15 cellular contexts compared by ENCODE assay signal in the genomic region with DNA sequence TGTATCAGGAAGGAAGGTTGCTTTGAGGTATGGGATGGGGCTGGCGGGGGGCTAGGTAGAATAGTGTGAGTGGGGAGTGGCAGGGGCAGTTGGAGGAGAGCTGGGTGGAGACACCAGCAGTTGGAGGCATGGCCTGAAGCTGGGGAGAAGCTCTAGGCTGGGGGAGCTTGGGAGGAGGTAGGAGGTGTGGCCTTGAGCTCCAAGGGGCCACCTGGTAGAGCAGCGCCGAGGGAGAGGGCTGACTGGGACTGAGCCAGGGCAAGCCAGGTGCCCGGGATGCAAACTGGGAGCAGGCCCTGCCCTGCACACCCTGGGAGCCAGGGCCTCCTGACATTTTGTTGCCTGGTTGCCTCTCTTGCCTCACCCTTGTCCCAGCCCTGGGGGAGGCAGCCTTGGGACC. TPM values are rescaled to one million over a fixed set of nuclear protein-coding genes. Genes with fewer than 3 reads are reported as not detected.
DNase-seq lines count a peak whose midpoint lies in the region; ATAC-seq, FAIRE-seq and TF ChIP-seq lines count a peak whose summit lies in the region.
"Had no signal": no experiment of that assay in that cellular context is flagged by ENCODE, and none has a peak within 500 bp of the region (broad histone marks: within the 10 kb centered on the region; RNA-seq: fewer than 3 reads in every experiment).

No MANE protein-coding gene starts in this region.

- H3K9me3 ChIP-seq in HepG2 (ENCODE audit: low read length): peaks cover 13% of the 10 kb centered on the region
- no peaks in the 10 kb centered on the region for H3K9me3 ChIP-seq in right lobe of liver
- peaks cover 0 to 21% (median 17%) of the 10 kb centered on the region in 12 donors for H3K9me3 ChIP-seq in heart left ventricle
- H3K9me3 ChIP-seq in neuronal stem cell (replicated peaks in 1 of 2; ENCODE audit: control insufficient read depth in 2 of 2, insufficient read depth in 1 of 2, low read depth in 1 of 2, low read length in 2 of 2): peaks cover 11% of the 10 kb centered on the region in 2 donors

- H2BK12ac ChIP-seq in neuronal stem cell (ENCODE audit: low read length): no peak overlapping the region

- intact Hi-C loops in HepG2 (cut with micrococcal nuclease; ENCODE audit: unreplicated experiment): no loop called here
- intact Hi-C loops in right lobe of liver (cut with DNase I): no loop called here
- intact Hi-C loops in heart left ventricle (cut with DNase I): loop anchor here in 3 of 10 donors (2.0 kb wide), 2 partner anchors 23 to 29 kb away; no protein-coding TSS in a partner anchor

- no peak overlapping the region for H3K4ac ChIP-seq in neuronal stem cell (ENCODE audit: low read length)

- H3K14ac ChIP-seq in neuronal stem cell (ENCODE audit: low read length): no peak overlapping the region

- H4K8ac ChIP-seq in neuronal stem cell (ENCODE audit: low read depth, low read length): no peak overlapping the region

- no peaks in the 10 kb centered on the region for H3K79me2 ChIP-seq in HepG2 (ENCODE audit: insufficient read depth, low read length)

- POLR2A ChIA-PET in HepG2 (lab: Yijun Ruan, JAX): no interaction called here
- POLR2A ChIA-PET in activated CD4-positive, alpha-beta memory T cell treated with anti-CD3 and anti-CD28 coated beads, Interleukin-2, amount 10 ng/mL, durations not matched to agents 7 days and 5 days (lab: Charles Lee): no interaction called here

- no peaks in the 10 kb centered on the region; the same call in 1 of the 2 replicates for H4K20me1 ChIP-seq in HepG2 (ENCODE audit: insufficient read depth, low read length)

- H3K4me3 Mint-ChIP-seq in activated CD4-positive, alpha-beta memory T cell treated with anti-CD3 and anti-CD28 coated beads, Interleukin-2, amount 10 ng/mL, durations not matched to agents 7 days and 5 days: no peak overlapping the region

- no peak overlapping the region for H4K91ac ChIP-seq in neuronal stem cell (ENCODE audit: low read depth, low read length, poor library complexity)

- H2BK15ac ChIP-seq in neuronal stem cell (ENCODE audit: low read length): no peak overlapping the region

- H2BK120ac ChIP-seq in neuronal stem cell (ENCODE audit: low read depth, low read length): no peak overlapping the region

- H3K27me3 ChIP-seq in HepG2 (ENCODE audit: control insufficient read depth in 1 of 2, insufficient read depth in 2 of 2, low read length in 2 of 2) (peaks cover 0 to 7% of the 10 kb centered on the region in 2 experiments; a peak in 2 of 5 replicates), right lobe of liver (no peaks in the 10 kb centered on the region), heart left ventricle (no peaks in the 10 kb centered on the region), neuronal stem cell (ENCODE audit: control insufficient read depth in 3 of 3, insufficient read depth in 3 of 3, low read depth in 1 of 3, low read length in 3 of 3) (peaks cover 0 to 2% (median 0%) of the 10 kb centered on the region in 3 experiments)

- no peak for TF ChIP-seq RAD21 in HepG2 (CRISPR knock-in tag; IDR thresholded peaks at IDR 0.05)

- H3K27ac ChIP-seq in HepG2 (ENCODE audit: extremely low read length, insufficient read depth, low read length) (no peak overlapping the region), right lobe of liver (no peak overlapping the region), heart left ventricle (peak overlapping the region; percentile 66 to 97 (median 89)), neuronal stem cell (replicated peaks; ENCODE audit: low read length) (no peak overlapping the region), temporal lobe (ENCODE audit: low read depth, low read length) (peak overlapping the region; percentile 90)
- H3K27ac ChIP-seq: PC-9 had no signal

- TF ChIP-seq CTCF in HepG2 (CRISPR knock-in tag; IDR thresholded peaks at IDR 0.05) (no peak), right lobe of liver (IDR thresholded peaks at IDR 0.05) (no peak), heart left ventricle (IDR thresholded peaks at IDR 0.05) (no peak)

- H3K36me3 Mint-ChIP-seq in activated CD4-positive, alpha-beta memory T cell treated with anti-CD3 and anti-CD28 coated beads, Interleukin-2, amount 10 ng/mL, durations not matched to agents 7 days and 5 days (ENCODE audit: low read depth): no peaks in the 10 kb centered on the region

- no peak overlapping the region for H3K4me3 ChIP-seq in HepG2 (replicated peaks in 1 of 3; ENCODE audit: insufficient read depth in 1 of 3, low read depth in 2 of 3, low read length in 3 of 3)
- H3K4me3 ChIP-seq in right lobe of liver: no peak overlapping the region
- H3K4me3 ChIP-seq in heart left ventricle: peak overlapping the region in 11 of 12 donors; percentile 32 to 59 (median 51)
- no peak overlapping the region for H3K4me3 ChIP-seq in neuronal stem cell (ENCODE audit: low read length in 2 of 2)
- H3K4me3 ChIP-seq: PC-9 had no signal

- H3K18ac ChIP-seq in neuronal stem cell (ENCODE audit: low read length): peak overlapping the region; percentile 79

- no peak overlapping the region for H2AFZ ChIP-seq in HepG2 (ENCODE audit: low read length)
- H2AFZ ChIP-seq in neuronal stem cell (ENCODE audit: low read length): no peak overlapping the region
- H2AFZ ChIP-seq: PC-9 had no signal

- TF ChIP-seq EP300 in HepG2 (IDR thresholded peaks at IDR 0.05; ENCODE audit: low read depth in 2 of 2, low read length in 2 of 2) (no peak), HepG2 (CRISPR knock-in tag; IDR thresholded peaks at IDR 0.05; ENCODE audit: borderline replicate concordance) (no peak)

- no peak for DNase-seq in HepG2 (ENCODE audit: low spot score)
- no peak for DNase-seq in right lobe of liver
- peak in 2 of 5 donors; percentile 51 to 57 for DNase-seq in heart left ventricle
- DNase-seq in neuronal stem cell (ENCODE audit: low spot score): no peak
- no peak for DNase-seq in SIG-M5 (lab: John Stamatoyannopoulos, UW)
- no peak for DNase-seq in activated CD4-positive, alpha-beta memory T cell treated with anti-CD3 and anti-CD28 coated beads, Interleukin-2, amount 10 ng/mL, durations not matched to agents 7 days and 5 days
- DNase-seq: C1 segment of cervical spinal cord, COR-L47, KBM-7, NCI-H1092, NCI-H1694, NCI-H446, PC-9 had no signal

- WGBS in HepG2 (ENCODE audit: low lambda C conversion rate): 35% methylated on average over 4 of the region's 4 CpGs
- WGBS in right lobe of liver (ENCODE audit: insufficient coverage, low coverage, low lambda C conversion rate, missing lambda C conversion rate): 81% methylated on average over 3 of the region's 4 CpGs
- 43 to 59% (median 52%) methylated on average over 4 of the region's 4 CpGs for WGBS in heart left ventricle, 4 donors
- no CpG with 5 or more reads among the region's 4 CpGs for WGBS in neuronal stem cell (ENCODE audit: extremely low coverage in 2 of 2, insufficient read length in 2 of 2, insufficient replicate concordance in 1 of 2), 2 donors

- FAIRE-seq in HepG2 (lab: Jason Lieb, UNC): no peak

- in situ Hi-C loops in HepG2 (cut with HindIII; ENCODE audit: extremely low pct_ligation_motif_present, low pct_unique_long_range_greater_than_20kb): no loop called here

- no peak overlapping the region for H2AK5ac ChIP-seq in neuronal stem cell (ENCODE audit: low read depth, low read length)

- H3K4me2 ChIP-seq in HepG2 (ENCODE audit: low read depth, low read length) (no peak overlapping the region), neuronal stem cell (ENCODE audit: insufficient read depth, low read length, poor library complexity, severe bottlenecking) (no peak overlapping the region)
- H3K4me2 ChIP-seq: PC-9 had no signal

- H3K36me3 ChIP-seq in HepG2 (replicated peaks in 1 of 2; ENCODE audit: control insufficient read depth in 1 of 2, insufficient read depth in 2 of 2, low read length in 2 of 2) (no peaks in the 10 kb centered on the region), right lobe of liver (no peaks in the 10 kb centered on the region), heart left ventricle (peaks cover 0 to 2% (median 0%) of the 10 kb centered on the region in 9 donors), neuronal stem cell (replicated peaks in 1 of 2; ENCODE audit: control insufficient read depth in 2 of 2, insufficient read depth in 2 of 2, low read length in 2 of 2) (no peaks in the 10 kb centered on the region)

- no peaks in the 10 kb centered on the region for H3K4me1 Mint-ChIP-seq in activated CD4-positive, alpha-beta memory T cell treated with anti-CD3 and anti-CD28 coated beads, Interleukin-2, amount 10 ng/mL, durations not matched to agents 7 days and 5 days

- H3K23ac ChIP-seq in neuronal stem cell (ENCODE audit: low read depth, low read length, poor library complexity): peak overlapping the region; percentile 2

- H3K9me3 Mint-ChIP-seq in activated CD4-positive, alpha-beta memory T cell treated with anti-CD3 and anti-CD28 coated beads, Interleukin-2, amount 10 ng/mL, durations not matched to agents 7 days and 5 days: peaks cover 16% of the 10 kb centered on the region

- CTCF ChIA-PET in HepG2 (lab: Yijun Ruan, JAX; ENCODE audit: low intra/inter-chr PET ratio, low total read pairs): no interaction called here
- CTCF ChIA-PET in activated CD4-positive, alpha-beta memory T cell treated with anti-CD3 and anti-CD28 coated beads, Interleukin-2, amount 10 ng/mL, durations not matched to agents 7 days and 5 days (lab: Charles Lee): interaction anchor here (2.3 kb wide), 1 partner anchor 10 kb away, joined by 8 read pairs; no protein-coding TSS in a partner anchor

- H3K27ac Mint-ChIP-seq in activated CD4-positive, alpha-beta memory T cell treated with anti-CD3 and anti-CD28 coated beads, Interleukin-2, amount 10 ng/mL, durations not matched to agents 7 days and 5 days: no peak overlapping the region

- H3K9ac ChIP-seq in HepG2 (ENCODE audit: insufficient read depth, low read depth, low read length): no peak overlapping the region
- H3K9ac ChIP-seq in neuronal stem cell (ENCODE audit: low read depth, low read length, poor library complexity): no peak overlapping the region

- ATAC-seq in HepG2 (peak; percentile 9; the same call in 2 of the 3 replicates), right lobe of liver (no peak), heart left ventricle (peak; percentile 37 to 52 (median 42)), GM18498 (IDR thresholded peaks at IDR 0.05; ENCODE audit: unreplicated experiment) (no peak)

- H3K27me3 Mint-ChIP-seq in activated CD4-positive, alpha-beta memory T cell treated with anti-CD3 and anti-CD28 coated beads, Interleukin-2, amount 10 ng/mL, durations not matched to agents 7 days and 5 days: peaks cover 20% of the 10 kb centered on the region

- no peak overlapping the region for H2BK5ac ChIP-seq in neuronal stem cell (ENCODE audit: low read length)

- H3K4me1 ChIP-seq in HepG2 (ENCODE audit: insufficient read depth, low read length): peaks cover 26% of the 10 kb centered on the region
- H3K4me1 ChIP-seq in right lobe of liver: no peaks in the 10 kb centered on the region
- H3K4me1 ChIP-seq in heart left ventricle: peaks cover 0 to 20% (median 0%) of the 10 kb centered on the region in 12 donors
- H3K4me1 ChIP-seq in neuronal stem cell (ENCODE audit: control insufficient read depth in 2 of 2, insufficient read depth in 1 of 2, low read depth in 1 of 2, low read length in 2 of 2): peaks cover 2 to 11% of the 10 kb centered on the region in 2 donors

- no TSS peak for BruUV-seq in HepG2 (replicated peaks; lab: Mats Ljungman, UMichigan)

- TF ChIP-seq POLR2A in HepG2 (IDR thresholded peaks at IDR 0.05; ENCODE audit: insufficient read depth in 1 of 2, low read depth in 2 of 2, low read length in 2 of 2) (no peak), right lobe of liver (IDR thresholded peaks at IDR 0.05) (no peak), heart left ventricle (IDR thresholded peaks at IDR 0.05) (no peak)

- no peaks in the 10 kb centered on the region for H3K79me1 ChIP-seq in neuronal stem cell (ENCODE audit: low read depth, low read length)

RNA-seq across cellular contexts. Expression of a gene that starts 33.1 kb away (rescaled TPM):
- 318 and 642 TPM in 2 replicates for total RNA-seq in HepG2 (2016; rRNA removed; fragmentation: Illumina TruSeq; extraction: Trizol)
- 56.1 and 61.3 TPM in 2 replicates for total RNA-seq in HepG2 (2016; cell fraction: cytosol; rRNA removed; fragmentation: Illumina TruSeq; extraction: Trizol; ENCODE audit: low read depth)
- 300 and 675 TPM in 2 replicates for total RNA-seq in HepG2 (2016; cell fraction: insoluble cytoplasmic fraction; rRNA removed; fragmentation: Illumina TruSeq; extraction: Trizol)
- 124 and 135 TPM in 2 replicates for total RNA-seq in HepG2 (2016; cell fraction: membrane; rRNA removed; fragmentation: Illumina TruSeq; extraction: Trizol)
- 502 and 568 TPM in 2 replicates for total RNA-seq in HepG2 (2016; cell fraction: nucleus; rRNA removed; fragmentation: Illumina TruSeq; extraction: Trizol)
- polyA plus RNA-seq in HepG2 (2011; rRNA removed): 418 and 586 TPM in 2 replicates
- 484 and 553 TPM in 2 replicates for polyA plus RNA-seq in HepG2 (2011; cell fraction: cytosol; rRNA removed)
- polyA plus RNA-seq in HepG2 (2011; cell fraction: nucleus; rRNA removed): 135 and 158 TPM in 2 replicates
- 484 and 600 TPM in 2 replicates for polyA plus RNA-seq in HepG2 (2012)
- polyA plus RNA-seq in HepG2 (2016; cell fraction: cytosol; fragmentation: Illumina TruSeq; extraction: Trizol; ENCODE audit: low read depth): 61.3 and 65.3 TPM in 2 replicates
- 289 and 301 TPM in 2 replicates for polyA plus RNA-seq in HepG2 (2016; cell fraction: insoluble cytoplasmic fraction; fragmentation: Illumina TruSeq; extraction: Trizol; ENCODE audit: low read depth)
- polyA plus RNA-seq in HepG2 (2016; cell fraction: membrane; fragmentation: Illumina TruSeq; extraction: Trizol; ENCODE audit: low read depth): 102 and 106 TPM in 2 replicates
- polyA plus RNA-seq in HepG2 (2016; cell fraction: nucleus; fragmentation: Illumina TruSeq; extraction: Trizol; ENCODE audit: insufficient read depth, low read depth): 690 and 757 TPM in 2 replicates
- 87.6 and 158 TPM in 2 replicates for polyA minus RNA-seq in HepG2 (2011; rRNA and poly(A)+ RNA removed; ENCODE audit: low replicate concordance)
- polyA minus RNA-seq in HepG2 (2011; cell fraction: cytosol; rRNA and poly(A)+ RNA removed): 230 and 245 TPM in 2 replicates
- 115 and 127 TPM in 2 replicates for polyA minus RNA-seq in HepG2 (2011; cell fraction: nucleus; rRNA and poly(A)+ RNA removed)
- total RNA-seq in right lobe of liver: 100 to 1,000 TPM; 141 to 232 (median 191) TPM
- 100 to 1,000 TPM in 6 of 9 donors, 10 to 100 TPM in 3; 78.2 to 178 (median 110) TPM for total RNA-seq in heart left ventricle
- 100 to 1,000 TPM in 1 of 2 donors, 10 to 100 TPM in 1; 32.0 to 402 TPM for polyA plus RNA-seq in heart left ventricle
- polyA plus RNA-seq in neuronal stem cell (2013, experiment 1 of 2): 174 TPM
- 169 TPM for polyA plus RNA-seq in neuronal stem cell (2013, experiment 2 of 2)
- 79.4 TPM for total RNA-seq in temporal lobe
- total RNA-seq in activated CD4-positive, alpha-beta memory T cell treated with anti-CD3 and anti-CD28 coated beads, Interleukin-2, amount 10 ng/mL, durations not matched to agents 7 days and 5 days: 100 to 1,000 TPM; 161 to 165 TPM

Comparison
In these comparisons a context has a peak if more than half of its experiments do, and no peak if none do; other contexts are left out.
1. ATAC-seq: peak in HepG2 (single experiment) and heart left ventricle (4 of 4); none in right lobe of liver (0 of 4) and GM18498 (single experiment).
2. H3K27ac ChIP-seq: peak in heart left ventricle (12 of 12) and temporal lobe (single experiment); none in HepG2 (single experiment), right lobe of liver (0 of 3) and neuronal stem cell (single experiment).
3. H3K4me3 ChIP-seq: peak in heart left ventricle (11 of 12); none in HepG2 (0 of 3), right lobe of liver (0 of 3) and neuronal stem cell (0 of 2).